Comparison of ENCODE assay signal across 11 cellular contexts in genomic region chr10:119314486-119314885, GRCh38.
A peak's percentile ranks its signal among the peaks of the same experiment; 100 is the strongest.
DNase-seq lines count a peak whose midpoint lies in the region; ATAC-seq, FAIRE-seq and TF ChIP-seq lines count a peak whose summit lies in the region.
"Had no signal": no experiment of that assay in that cellular context is flagged by ENCODE, and none has a peak within 500 bp of the region (broad histone marks: within the 10 kb centered on the region; RNA-seq: fewer than 3 reads in every experiment).

No MANE protein-coding gene starts in this region.

- peak overlapping the region; percentile 91 for H3K27ac Mint-ChIP-seq in activated naive CD8-positive, alpha-beta T cell treated with anti-CD3 and anti-CD28 coated beads, Interleukin-2, amount 50 U/mL, for 24 hours
- no peak overlapping the region for H3K27ac Mint-ChIP-seq in activated naive CD8-positive, alpha-beta T cell treated with anti-CD3 and anti-CD28 coated beads for 36 hours
- H3K27ac Mint-ChIP-seq in activated T-helper 17 cell treated with anti-CD3 and anti-CD28 coated beads, Interleukin-2, amount 50 U/mL, for 72 hours: peak overlapping the region; percentile 85
- peak overlapping the region; percentile 77 to 92 for H3K27ac Mint-ChIP-seq in natural killer cell

- TF ChIP-seq CTCF in natural killer cell (IDR thresholded peaks at IDR 0.05) (no peak), tibial artery (IDR thresholded peaks at IDR 0.05) (no peak)

- FAIRE-seq in GM12892 (lab: Jason Lieb, UNC): no peak

- DNase-seq in activated naive CD8-positive, alpha-beta T cell treated with anti-CD3 and anti-CD28 coated beads, Interleukin-2, amount 50 U/mL, for 24 hours: no peak
- DNase-seq in activated naive CD8-positive, alpha-beta T cell treated with anti-CD3 and anti-CD28 coated beads for 36 hours: no peak
- DNase-seq in natural killer cell: no peak
- DNase-seq in tibial artery: no peak
- DNase-seq in Ammon's horn (ENCODE audit: low spot score): no peak
- no peak for DNase-seq in GM12892 (ENCODE audit: insufficient read length)
- DNase-seq: NCI-H1048, NCI-H2171, testis had no signal

- H3K4me1 Mint-ChIP-seq in activated naive CD8-positive, alpha-beta T cell treated with anti-CD3 and anti-CD28 coated beads, Interleukin-2, amount 50 U/mL, for 24 hours: peaks cover 83% of the 10 kb centered on the region
- H3K4me1 Mint-ChIP-seq in activated naive CD8-positive, alpha-beta T cell treated with anti-CD3 and anti-CD28 coated beads for 36 hours: peaks cover 54% of the 10 kb centered on the region
- H3K4me1 Mint-ChIP-seq in activated T-helper 17 cell treated with anti-CD3 and anti-CD28 coated beads, Interleukin-2, amount 50 U/mL, for 72 hours: peaks cover 29% of the 10 kb centered on the region
- peaks cover 85 to 88% of the 10 kb centered on the region in 2 donors for H3K4me1 Mint-ChIP-seq in natural killer cell

- no peaks in the 10 kb centered on the region for H3K9me3 ChIP-seq in tibial artery
- H3K9me3 ChIP-seq: testis had no signal

- H3K4me3 ChIP-seq in tibial artery: no peak overlapping the region
- H3K4me3 ChIP-seq: testis had no signal

- H3K36me3 ChIP-seq in tibial artery: no peaks in the 10 kb centered on the region

- H3K27me3 Mint-ChIP-seq in activated naive CD8-positive, alpha-beta T cell treated with anti-CD3 and anti-CD28 coated beads, Interleukin-2, amount 50 U/mL, for 24 hours: peaks cover 20% of the 10 kb centered on the region
- peaks cover 3% of the 10 kb centered on the region for H3K27me3 Mint-ChIP-seq in activated naive CD8-positive, alpha-beta T cell treated with anti-CD3 and anti-CD28 coated beads for 36 hours
- peaks cover 15% of the 10 kb centered on the region for H3K27me3 Mint-ChIP-seq in activated T-helper 17 cell treated with anti-CD3 and anti-CD28 coated beads, Interleukin-2, amount 50 U/mL, for 72 hours
- peaks cover 13 to 20% of the 10 kb centered on the region in 2 donors for H3K27me3 Mint-ChIP-seq in natural killer cell (ENCODE audit: low read depth in 2 of 2)

- H3K4me3 Mint-ChIP-seq in activated naive CD8-positive, alpha-beta T cell treated with anti-CD3 and anti-CD28 coated beads, Interleukin-2, amount 50 U/mL, for 24 hours: no peak overlapping the region
- no peak overlapping the region for H3K4me3 Mint-ChIP-seq in activated naive CD8-positive, alpha-beta T cell treated with anti-CD3 and anti-CD28 coated beads for 36 hours
- H3K4me3 Mint-ChIP-seq in activated T-helper 17 cell treated with anti-CD3 and anti-CD28 coated beads, Interleukin-2, amount 50 U/mL, for 72 hours: peak overlapping the region; percentile 65
- no peak overlapping the region for H3K4me3 Mint-ChIP-seq in natural killer cell

- no peaks in the 10 kb centered on the region for H3K9me3 Mint-ChIP-seq in activated naive CD8-positive, alpha-beta T cell treated with anti-CD3 and anti-CD28 coated beads, Interleukin-2, amount 50 U/mL, for 24 hours
- peaks cover 3% of the 10 kb centered on the region for H3K9me3 Mint-ChIP-seq in activated naive CD8-positive, alpha-beta T cell treated with anti-CD3 and anti-CD28 coated beads for 36 hours
- H3K9me3 Mint-ChIP-seq in activated T-helper 17 cell treated with anti-CD3 and anti-CD28 coated beads, Interleukin-2, amount 50 U/mL, for 72 hours: no peaks in the 10 kb centered on the region
- H3K9me3 Mint-ChIP-seq in natural killer cell: peaks cover 0 to 6% of the 10 kb centered on the region in 2 donors

- intact Hi-C loops in natural killer cell (cut with micrococcal nuclease) (no loop called here), tibial artery (cut with DNase I; ENCODE audit: low total_unique reads) (no loop called here)

- H3K36me3 Mint-ChIP-seq in activated naive CD8-positive, alpha-beta T cell treated with anti-CD3 and anti-CD28 coated beads, Interleukin-2, amount 50 U/mL, for 24 hours (ENCODE audit: low read depth): peaks cover 9% of the 10 kb centered on the region
- H3K36me3 Mint-ChIP-seq in activated naive CD8-positive, alpha-beta T cell treated with anti-CD3 and anti-CD28 coated beads for 36 hours: peaks cover 10% of the 10 kb centered on the region
- peaks cover 20% of the 10 kb centered on the region for H3K36me3 Mint-ChIP-seq in activated T-helper 17 cell treated with anti-CD3 and anti-CD28 coated beads, Interleukin-2, amount 50 U/mL, for 72 hours (ENCODE audit: low read depth)
- H3K36me3 Mint-ChIP-seq in natural killer cell: no peaks in the 10 kb centered on the region

- ATAC-seq in activated naive CD8-positive, alpha-beta T cell treated with anti-CD3 and anti-CD28 coated beads, Interleukin-2, amount 50 U/mL, for 24 hours: no peak
- ATAC-seq in activated T-helper 17 cell treated with anti-CD3 and anti-CD28 coated beads, Interleukin-2, amount 50 U/mL, for 72 hours (replicated peaks): no peak
- ATAC-seq in natural killer cell: no peak
- ATAC-seq in GM21576 (IDR thresholded peaks at IDR 0.05; ENCODE audit: unreplicated experiment): no peak

- peaks cover 5 to 91% (median 60%) of the 10 kb centered on the region in 4 donors for H3K4me1 ChIP-seq in tibial artery
- H3K4me1 ChIP-seq: testis had no signal

- no peak for TF ChIP-seq POLR2A in GM12892 (IDR thresholded peaks at IDR 0.05; ENCODE audit: low read depth, low read length)

- H3K27me3 ChIP-seq in tibial artery: no peaks in the 10 kb centered on the region
- H3K27me3 ChIP-seq: testis had no signal

- H3K27ac ChIP-seq in tibial artery: peak overlapping the region; percentile 78 to 92
- H3K27ac ChIP-seq: testis had no signal
